ENCODE assay signal across 18 cellular contexts in genomic region chr15:67166280-67167009, GRCh38.
DNase-seq lines count a peak whose midpoint lies in the region; ATAC-seq and TF ChIP-seq lines count a peak whose summit lies in the region.
"Had no signal": no experiment of that assay in that cellular context is flagged by ENCODE, and none has a peak within 500 bp of the region (broad histone marks: within the 10 kb centered on the region; RNA-seq: fewer than 3 reads in every experiment).

No MANE protein-coding gene starts in this region.

- H3K36me3 ChIP-seq in fibroblast of lung (ENCODE audit: control insufficient read depth, insufficient read depth, low read length) (peaks cover 40% of the 10 kb centered on the region), gastrocnemius medialis (peaks cover 0 to 8% of the 10 kb centered on the region in 2 donors)

- H3K4me1 ChIP-seq in fibroblast of lung (ENCODE audit: control insufficient read depth, extremely low read depth, insufficient read depth, low read length) (peaks cover 58% of the 10 kb centered on the region), gastrocnemius medialis (peaks cover 90 to 91% of the 10 kb centered on the region in 2 donors)

- H3K27me3 Mint-ChIP-seq in activated CD4-positive, alpha-beta T cell treated with anti-CD3 and anti-CD28 coated beads for 36 hours = no peaks in the 10 kb centered on the region
- no peaks in the 10 kb centered on the region for H3K27me3 Mint-ChIP-seq in WTC11 (ENCODE audit: low read depth)

- no peaks in the 10 kb centered on the region for H3K9me3 Mint-ChIP-seq in activated CD4-positive, alpha-beta T cell treated with anti-CD3 and anti-CD28 coated beads for 36 hours (ENCODE audit: low read depth)
- H3K9me3 Mint-ChIP-seq in WTC11 = no peaks in the 10 kb centered on the region

- TF ChIP-seq POLR2A in gastrocnemius medialis (IDR thresholded peaks at IDR 0.05) = no peak

- no peak overlapping the region for H3K4me3 Mint-ChIP-seq in activated CD4-positive, alpha-beta T cell treated with anti-CD3 and anti-CD28 coated beads for 36 hours
- H3K4me3 Mint-ChIP-seq in WTC11 = peak overlapping the region; percentile 47

- H3K36me3 Mint-ChIP-seq in activated CD4-positive, alpha-beta T cell treated with anti-CD3 and anti-CD28 coated beads for 36 hours (ENCODE audit: low read depth) = peaks cover 22% of the 10 kb centered on the region
- peaks cover 18% of the 10 kb centered on the region for H3K36me3 Mint-ChIP-seq in WTC11

- H3K4me1 Mint-ChIP-seq in activated CD4-positive, alpha-beta T cell treated with anti-CD3 and anti-CD28 coated beads for 36 hours = peaks cover 12% of the 10 kb centered on the region
- peaks cover 76% of the 10 kb centered on the region for H3K4me1 Mint-ChIP-seq in WTC11

- peaks cover 79% of the 10 kb centered on the region for H3K79me2 ChIP-seq in fibroblast of lung (ENCODE audit: control insufficient read depth, insufficient read depth, low read length)

- no peak for ATAC-seq in activated CD4-positive, alpha-beta T cell treated with anti-CD3 and anti-CD28 coated beads for 36 hours
- no peak; the same call in 1 of the 2 replicates for ATAC-seq in WTC11
- ATAC-seq in gastrocnemius medialis = no peak
- ATAC-seq in HG02798 (IDR thresholded peaks at IDR 0.05; ENCODE audit: poor library complexity, unreplicated experiment) = no peak

- H3K9me3 ChIP-seq in fibroblast of lung (ENCODE audit: control insufficient read depth, insufficient read depth, low read depth, low read length) = no peaks in the 10 kb centered on the region
- H3K9me3 ChIP-seq in gastrocnemius medialis = no peaks in the 10 kb centered on the region
- H3K9me3 ChIP-seq: neutrophil had no signal

- no peak overlapping the region for H2AFZ ChIP-seq in fibroblast of lung (ENCODE audit: low read length)
- H2AFZ ChIP-seq: PC-9 had no signal

- CTCF ChIA-PET in activated CD4-positive, alpha-beta T cell treated with anti-CD3 and anti-CD28 coated beads for 36 hours (lab: Charles Lee) = interaction anchor here (0.6 to 1.1 kb wide), 3 partner anchors 137 to 277 kb away, joined by 3 read pairs; no protein-coding TSS in a partner anchor
- CTCF ChIA-PET in WTC11 (lab: Charles Lee) = interaction anchor here (1.6 to 2.9 kb wide), 2 partner anchors 9 to 220 kb away, joined by 11 to 16 read pairs; no protein-coding TSS in a partner anchor

- intact Hi-C loops in activated CD4-positive, alpha-beta T cell treated with anti-CD3 and anti-CD28 coated beads for 36 hours (cut with DNase I, micrococcal nuclease) = no loop called here
- intact Hi-C loops in gastrocnemius medialis (cut with DNase I; ENCODE audit: low total_unique reads) = loop anchor here (5.0 kb wide), 1 partner anchor 36 kb away; no protein-coding TSS in a partner anchor

- peak overlapping the region; percentile 21 for H3K9ac ChIP-seq in fibroblast of lung (ENCODE audit: insufficient read depth, low read length)

- TF ChIP-seq CTCF in WTC11 (IDR thresholded peaks at IDR 0.05) = no peak
- no peak for TF ChIP-seq CTCF in fibroblast of lung (conservative IDR thresholded peaks at IDR 0.05 in 1 of 2, IDR thresholded peaks at IDR 0.05 in 1 of 2; ENCODE audit: low read depth in 1 of 2, low read length in 2 of 2)
- TF ChIP-seq CTCF in gastrocnemius medialis (IDR thresholded peaks at IDR 0.05 in 4 of 5, conservative IDR thresholded peaks at IDR 0.05 in 1 of 5) = no peak

- no peaks in the 10 kb centered on the region for H4K20me1 ChIP-seq in fibroblast of lung (ENCODE audit: control insufficient read depth, extremely low read depth, insufficient read depth, low read length)

- no peaks in the 10 kb centered on the region for H3K27me3 ChIP-seq in fibroblast of lung (ENCODE audit: control insufficient read depth, insufficient read depth, low read length)
- no peaks in the 10 kb centered on the region for H3K27me3 ChIP-seq in gastrocnemius medialis
- H3K27me3 ChIP-seq: neutrophil had no signal

- H3K4me3 ChIP-seq in fibroblast of lung (replicated peaks in 1 of 4; ENCODE audit: control extremely low read depth in 1 of 4, insufficient read depth in 1 of 4, low read depth in 3 of 4, low read length in 4 of 4) = no peak overlapping the region
- no peak overlapping the region for H3K4me3 ChIP-seq in gastrocnemius medialis
- H3K4me3 ChIP-seq: PC-9 had no signal

- POLR2A ChIA-PET in activated CD4-positive, alpha-beta T cell treated with anti-CD3 and anti-CD28 coated beads for 36 hours (lab: Charles Lee) = no interaction called here
- POLR2A ChIA-PET in WTC11 (lab: Charles Lee) = interaction anchor here (1.1 kb wide), 1 partner anchor 17 kb away, joined by 4 read pairs; no protein-coding TSS in a partner anchor

- H3K27ac ChIP-seq in fibroblast of lung (ENCODE audit: insufficient read depth, low read length) = peak overlapping the region; percentile 80
- peak overlapping the region; percentile 85 to 99 (median 95) for H3K27ac ChIP-seq in gastrocnemius medialis
- H3K27ac ChIP-seq: 22Rv1, neutrophil, PC-9 had no signal

- no peak for DNase-seq in activated CD4-positive, alpha-beta T cell treated with anti-CD3 and anti-CD28 coated beads for 36 hours
- no peak for DNase-seq in activated CD4-positive, alpha-beta T cell treated with anti-CD3 and anti-CD28 coated beads for 48 hours
- DNase-seq in WTC11 (ENCODE audit: low spot score) (no peak), fibroblast of lung (ENCODE audit: low read depth in 2 of 2) (no peak), gastrocnemius medialis (peak in 1 of 2 donors; percentile 49), NCI-H2227 treated with DMSO at 0.1 percent for 48 hours (lab: John Stamatoyannopoulos, UW) (no peak)
- DNase-seq in stimulated activated CD4-positive, alpha-beta T cell treated with anti-CD3 and anti-CD28 coated beads, Interleukin-2, amount 100 ng/mL, for 48 hours = no peak
- DNase-seq: activated CD4-positive, CD25-positive, alpha-beta regulatory T cell; activated T-cell treated with anti-CD3 and anti-CD28 coated beads, Interleukin-2, amount 50 U/mL, for 48 hours; COR-L47; effector CD8-positive, alpha-beta T cell; GF-D8; NCI-H2029; NCI-H526; PC-9 had no signal

- in situ Hi-C loops in gastrocnemius medialis (cut with MboI; ENCODE audit: low sequenced_read_pairs in 4 of 4) = no loop called here

- peak overlapping the region; percentile 15 for H3K27ac Mint-ChIP-seq in activated CD4-positive, alpha-beta T cell treated with anti-CD3 and anti-CD28 coated beads for 36 hours
- peak overlapping the region; percentile 97 for H3K27ac Mint-ChIP-seq in WTC11

- H3K4me2 ChIP-seq in fibroblast of lung (ENCODE audit: extremely low read depth, insufficient read depth, low read length) = no peak overlapping the region
- H3K4me2 ChIP-seq: PC-9 had no signal

TF ChIP-seq in WTC11, 78 proteins besides CTCF, POLR2A, EP300 and RAD21:
- no peak for TF ChIP-seq USF2 (CRISPR knock-in tag; IDR thresholded peaks at IDR 0.05)
- TF ChIP-seq ZNF232 (CRISPR knock-in tag; IDR thresholded peaks at IDR 0.05) = no peak
- no peak for TF ChIP-seq FOXJ3 (CRISPR knock-in tag; IDR thresholded peaks at IDR 0.05; ENCODE audit: borderline replicate concordance)
- no peak for TF ChIP-seq ZNF281 (CRISPR knock-in tag; IDR thresholded peaks at IDR 0.05)
- TF ChIP-seq SP1 (CRISPR knock-in tag; conservative IDR thresholded peaks at IDR 0.05) = no peak
- TF ChIP-seq SOX15 (CRISPR knock-in tag; IDR thresholded peaks at IDR 0.05) = no peak
- no peak for TF ChIP-seq ATF6 (CRISPR knock-in tag; IDR thresholded peaks at IDR 0.05)
- TF ChIP-seq NFYB (CRISPR knock-in tag; conservative IDR thresholded peaks at IDR 0.05; ENCODE audit: low read depth) = no peak
- no peak for TF ChIP-seq MAX (CRISPR knock-in tag; IDR thresholded peaks at IDR 0.05)
